Comparison of ENCODE assay signal across 16 cellular contexts in genomic region chr1:248688527-248689298, GRCh38. TPM values are rescaled to one million over a fixed set of nuclear protein-coding genes. Genes with fewer than 3 reads are reported as not detected.
A peak's percentile ranks its signal among the peaks of the same experiment; 100 is the strongest.
DNase-seq lines count a peak whose midpoint lies in the region; ATAC-seq and TF ChIP-seq lines count a peak whose summit lies in the region.
"Had no signal": no experiment of that assay in that cellular context is flagged by ENCODE, and none has a peak within 500 bp of the region (broad histone marks: within the 10 kb centered on the region; RNA-seq: fewer than 3 reads in every experiment).

No MANE protein-coding gene starts in this region.

- POLR2A ChIA-PET in GM10248 (lab: Yijun Ruan, JAX) = no interaction called here

- H3K4me1 ChIP-seq in body of pancreas = no peaks in the 10 kb centered on the region
- H3K4me1 ChIP-seq: Peyer's patch had no signal

- no peak for TF ChIP-seq CTCF in GM10248 (IDR thresholded peaks at IDR 0.05; ENCODE audit: control extremely low read depth, extremely low read depth, low read depth, missing control alignments)
- TF ChIP-seq CTCF in body of pancreas (IDR thresholded peaks at IDR 0.05) = no peak

- DNase-seq in GM10248 (ENCODE audit: extremely low spot score) (peak; percentile 37), GM19238 (ENCODE audit: insufficient read length, low spot score) (peak; percentile 35), DMS 273 treated with DMSO at 0.1 percent for 48 hours (lab: John Stamatoyannopoulos, UW) (no peak), body of pancreas (no peak), globus pallidus (ENCODE audit: low spot score) (no peak), NCI-H524 treated with DMSO at 0.1 percent for 48 hours (lab: John Stamatoyannopoulos, UW) (no peak)
- DNase-seq: amniotic stem cell, dorsolateral prefrontal cortex, foreskin fibroblast, left colon, NCI-H2029 treated with DMSO at 0.1 percent for 48 hours, Peyer's patch, T-helper 9 cell had no signal

- intact Hi-C loops in body of pancreas (cut with DNase I) = no loop called here

- H3K9me3 ChIP-seq in body of pancreas = no peaks in the 10 kb centered on the region
- H3K9me3 ChIP-seq: Peyer's patch had no signal

- H3K27ac ChIP-seq in body of pancreas = no peak overlapping the region
- H3K27ac ChIP-seq: dorsolateral prefrontal cortex, Peyer's patch had no signal

- no peak for TF ChIP-seq POLR2A in body of pancreas (IDR thresholded peaks at IDR 0.05)

- ATAC-seq in HG02588 (IDR thresholded peaks at IDR 0.05; ENCODE audit: unreplicated experiment) (peak; percentile 62), HG03196 (IDR thresholded peaks at IDR 0.05; ENCODE audit: unreplicated experiment) (peak; percentile 71), body of pancreas (no peak)
- ATAC-seq: left colon had no signal

- no peaks in the 10 kb centered on the region for H3K36me3 ChIP-seq in body of pancreas (replicated peaks in 1 of 2; ENCODE audit: insufficient read depth in 1 of 2, low read depth in 2 of 2)
- H3K36me3 ChIP-seq: Peyer's patch had no signal

- no peak overlapping the region for H3K4me3 ChIP-seq in body of pancreas
- H3K4me3 ChIP-seq: dorsolateral prefrontal cortex, Peyer's patch had no signal

- no peaks in the 10 kb centered on the region for H3K27me3 ChIP-seq in body of pancreas
- H3K27me3 ChIP-seq: Peyer's patch had no signal

- 77 to 85% methylated on average over 4 of the region's 4 CpGs for WGBS in body of pancreas, 2 donors

- CTCF ChIA-PET in GM10248 (lab: Yijun Ruan, JAX) = interaction anchor here (0.7 to 4.1 kb wide), 4 partner anchors 16 to 75 kb away, joined by 3 to 34 read pairs (median 4); no protein-coding TSS in a partner anchor

RNA-seq across cellular contexts. Expression of gene OR14I1, which starts 13.9 kb away (rescaled TPM):
- not detected for total RNA-seq in body of pancreas
- total RNA-seq: A673, left colon, Peyer's patch had no signal

RNA-seq across cellular contexts. Expression of gene OR2T27, which starts 33.4 kb away (rescaled TPM):
- total RNA-seq in body of pancreas = not detected
- total RNA-seq: A673, left colon, Peyer's patch had no signal

RNA-seq across cellular contexts. Expression of gene OR2T35, which starts 43.6 kb away (rescaled TPM):
- not detected for total RNA-seq in body of pancreas
- total RNA-seq: A673, left colon, Peyer's patch had no signal

RNA-seq across cellular contexts. Expression of gene OR2T11, which starts 53.8 kb away (rescaled TPM):
- total RNA-seq in body of pancreas = under 1 TPM in 1 of 2 donors, not detected in 1; 0.26 TPM
- total RNA-seq: A673, left colon, Peyer's patch had no signal

Comparison
In these comparisons a context has a peak if more than half of its experiments do, and no peak if none do; other contexts are left out.
1. DNase-seq: peak in GM10248 (single experiment) and GM19238 (single experiment); none in DMS 273 treated with DMSO at 0.1 percent for 48 hours (single experiment), body of pancreas (0 of 4), globus pallidus (single experiment) and NCI-H524 treated with DMSO at 0.1 percent for 48 hours (single experiment).